Comparison of ENCODE assay signal across 1 cellular context in genomic region chr20:20786428-20786827, GRCh38.
TF ChIP-seq lines count a peak whose summit lies in the region.

No MANE protein-coding gene starts in this region.

TF ChIP-seq in HepG2, 621 proteins besides CTCF, POLR2A, EP300 and RAD21 (continued from another document):
- TF ChIP-seq TBL1XR1 (IDR thresholded peaks at IDR 0.05; ENCODE audit: borderline replicate concordance, low read length, partially characterized antibody) (no peak), ZNF441 (CRISPR knock-in tag; IDR thresholded peaks at IDR 0.05; ENCODE audit: borderline replicate concordance) (no peak), BRD4 (CRISPR knock-in tag; IDR thresholded peaks at IDR 0.05) (no peak), SNAPC4 (CRISPR knock-in tag; IDR thresholded peaks at IDR 0.05) (no peak), ZNF414 (CRISPR knock-in tag; IDR thresholded peaks at IDR 0.05) (no peak), HOXA7 (CRISPR knock-in tag; IDR thresholded peaks at IDR 0.05) (no peak), TCF7 (IDR thresholded peaks at IDR 0.05; ENCODE audit: low read depth) (no peak)
